In genomic region chr12:88141425-88141773, GRCh38 we compare ENCODE assay signal across 8 cellular contexts. TPM values are rescaled to one million over a fixed set of nuclear protein-coding genes. Genes with fewer than 3 reads are reported as not detected.
DNase-seq lines count a peak whose midpoint lies in the region; ATAC-seq, FAIRE-seq and TF ChIP-seq lines count a peak whose summit lies in the region.

No MANE protein-coding gene starts in this region.

- H3K36me3 ChIP-seq in HAP-1 (replicated peaks): no peaks in the 10 kb centered on the region; the same call in 1 of the 2 replicates
- peaks cover 0 to 3% of the 10 kb centered on the region in 2 donors for H3K36me3 ChIP-seq in small intestine (ENCODE audit: control insufficient read depth in 2 of 2, insufficient read depth in 2 of 2, low read length in 2 of 2)

- H3K4me1 Mint-ChIP-seq in T-helper 17 cell: peaks cover 38% of the 10 kb centered on the region
- peaks cover 7% of the 10 kb centered on the region for H3K4me1 Mint-ChIP-seq in glutamatergic neuron (ENCODE audit: low read depth, unreplicated experiment)

- peaks cover 28% of the 10 kb centered on the region for H3K4me1 ChIP-seq in HAP-1
- peaks cover 2 to 6% of the 10 kb centered on the region in 2 donors for H3K4me1 ChIP-seq in small intestine (ENCODE audit: control insufficient read depth in 2 of 2, insufficient read depth in 1 of 2, low read depth in 1 of 2, low read length in 1 of 2)

- no peaks in the 10 kb centered on the region for H3K9me3 ChIP-seq in HAP-1
- no peaks in the 10 kb centered on the region for H3K9me3 ChIP-seq in T-helper 17 cell (ENCODE audit: control insufficient read depth, low read length, poor library complexity, severe bottlenecking)
- no peaks in the 10 kb centered on the region for H3K9me3 ChIP-seq in small intestine (ENCODE audit: control insufficient read depth, low read depth)

- DNase-seq in HAP-1 (ENCODE audit: low spot score in 2 of 2): no peak
- DNase-seq in T-helper 17 cell: no peak
- DNase-seq in glutamatergic neuron: no peak
- DNase-seq in small intestine: no peak
- no peak for DNase-seq in OCI-M1 (lab: John Stamatoyannopoulos, UW)
- no peak for DNase-seq in cerebellar cortex (ENCODE audit: low spot score)
- DNase-seq in MV-4-11 (lab: John Stamatoyannopoulos, UW): no peak

- no peak for FAIRE-seq in small intestine (lab: Jason Lieb, UNC)

- ATAC-seq in T-helper 17 cell (no peak), GM21529 (IDR thresholded peaks at IDR 0.05; ENCODE audit: unreplicated experiment) (no peak)

- peak overlapping the region; percentile 97 for H3K4me3 Mint-ChIP-seq in T-helper 17 cell
- H3K4me3 Mint-ChIP-seq in glutamatergic neuron (ENCODE audit: unreplicated experiment): peak overlapping the region; percentile 99

- WGBS in small intestine, 3 donors: 2 to 6% (median 5%) methylated on average over 13 of the region's 13 CpGs

- in situ Hi-C loops in HAP-1 (cut with MboI; ENCODE audit: low sequenced_read_pairs): loop anchor here (10.0 to 25.0 kb wide), 2 partner anchors 423 to 846 kb away; no protein-coding TSS in a partner anchor

- H3K9me3 Mint-ChIP-seq in glutamatergic neuron (ENCODE audit: unreplicated experiment): peaks cover 3% of the 10 kb centered on the region

- H3K27me3 ChIP-seq in HAP-1 (ENCODE audit: low read depth) (no peaks in the 10 kb centered on the region), small intestine (ENCODE audit: control insufficient read depth in 2 of 2, insufficient read depth in 2 of 2, low read length in 2 of 2) (no peaks in the 10 kb centered on the region)

- H3K27ac Mint-ChIP-seq in T-helper 17 cell (peak overlapping the region; percentile 96), glutamatergic neuron (ENCODE audit: unreplicated experiment) (no peak overlapping the region)

- peak overlapping the region; percentile 86 for H3K27ac ChIP-seq in small intestine (ENCODE audit: low read depth in 1 of 2, low read length in 1 of 2)

- H3K27me3 Mint-ChIP-seq in T-helper 17 cell (no peaks in the 10 kb centered on the region), glutamatergic neuron (ENCODE audit: unreplicated experiment) (peaks cover 2% of the 10 kb centered on the region)

- TF ChIP-seq CTCF in glutamatergic neuron (IDR thresholded peaks at IDR 0.05; ENCODE audit: partially characterized antibody, unreplicated experiment): no peak

- peaks cover 18% of the 10 kb centered on the region for H3K36me3 Mint-ChIP-seq in T-helper 17 cell (ENCODE audit: low read depth)
- no peaks in the 10 kb centered on the region for H3K36me3 Mint-ChIP-seq in glutamatergic neuron (ENCODE audit: unreplicated experiment)

- H3K4me3 ChIP-seq in HAP-1: peak overlapping the region; percentile 80
- H3K4me3 ChIP-seq in small intestine (ENCODE audit: low read depth in 1 of 2, low read length in 2 of 2): peak overlapping the region; percentile 42 to 70

RNA-seq across cellular contexts. Expression of gene CEP290, which starts 0.5 kb away (rescaled TPM):
- total RNA-seq in T-helper 17 cell (10 to 100 TPM; 16.0 to 18.9 TPM), glutamatergic neuron (ENCODE audit: unreplicated experiment) (24.1 TPM)
- polyA plus RNA-seq in small intestine: 1 to 10 TPM; 1.9 to 3.4 (median 3.4) TPM

RNA-seq across cellular contexts. Expression of gene TMTC3, which starts 0.7 kb away (rescaled TPM):
- 1 to 10 TPM; 5.6 to 6.0 TPM for total RNA-seq in T-helper 17 cell
- 12.5 TPM for total RNA-seq in glutamatergic neuron (ENCODE audit: unreplicated experiment)
- polyA plus RNA-seq in small intestine: 1 to 10 TPM; 1.9 to 3.6 (median 2.9) TPM
